In genomic region chr2:230947908-230948365, GRCh38 we compare ENCODE assay signal across 12 cellular contexts. TPM values are rescaled to one million over a fixed set of nuclear protein-coding genes. Genes with fewer than 3 reads are reported as not detected.
DNase-seq lines count a peak whose midpoint lies in the region; ATAC-seq, FAIRE-seq and TF ChIP-seq lines count a peak whose summit lies in the region.
"Had no signal": no experiment of that assay in that cellular context is flagged by ENCODE, and none has a peak within 500 bp of the region (broad histone marks: within the 10 kb centered on the region; RNA-seq: fewer than 3 reads in every experiment).

No MANE protein-coding gene starts in this region.

- no peak overlapping the region for H3K4me2 ChIP-seq in HepG2 (ENCODE audit: low read depth, low read length)
- H3K4me2 ChIP-seq: PC-9 had no signal

- TF ChIP-seq EP300 in HepG2 (IDR thresholded peaks at IDR 0.05; ENCODE audit: low read depth in 2 of 2, low read length in 2 of 2) (no peak), HepG2 (CRISPR knock-in tag; IDR thresholded peaks at IDR 0.05; ENCODE audit: borderline replicate concordance) (no peak)

- no peak overlapping the region for H3K9ac ChIP-seq in HepG2 (ENCODE audit: insufficient read depth, low read depth, low read length)

- FAIRE-seq in HepG2 (lab: Jason Lieb, UNC): no peak
- FAIRE-seq: endothelial cell of umbilical vein had no signal

- POLR2A ChIA-PET in HepG2 (lab: Yijun Ruan, JAX): no interaction called here

- TF ChIP-seq CTCF in right lobe of liver (IDR thresholded peaks at IDR 0.05) (no peak), HepG2 (CRISPR knock-in tag; IDR thresholded peaks at IDR 0.05) (no peak), upper lobe of right lung (IDR thresholded peaks at IDR 0.05) (no peak)

- peak; percentile 28 to 59 (median 52) for ATAC-seq in right lobe of liver
- no peak for ATAC-seq in HepG2
- ATAC-seq in upper lobe of right lung: peak; percentile 71
- ATAC-seq in HG03135 (IDR thresholded peaks at IDR 0.05; ENCODE audit: unreplicated experiment): no peak

- 64% methylated on average over 3 of the region's 10 CpGs for WGBS in right lobe of liver (ENCODE audit: insufficient coverage, low coverage, low lambda C conversion rate, missing lambda C conversion rate)
- WGBS in HepG2 (ENCODE audit: low lambda C conversion rate): 40% methylated on average over 10 of the region's 10 CpGs

- H3K4me3 ChIP-seq in right lobe of liver: no peak overlapping the region
- no peak overlapping the region for H3K4me3 ChIP-seq in HepG2 (replicated peaks in 1 of 3; ENCODE audit: insufficient read depth in 1 of 3, low read depth in 2 of 3, low read length in 3 of 3)
- H3K4me3 ChIP-seq in H7 (ENCODE audit: insufficient read depth, low read depth, low read length): no peak overlapping the region
- H3K4me3 ChIP-seq in upper lobe of right lung: no peak overlapping the region
- H3K4me3 ChIP-seq: PC-9, uterus had no signal

- TF ChIP-seq RAD21 in HepG2 (CRISPR knock-in tag; IDR thresholded peaks at IDR 0.05): no peak

- BruUV-seq in HepG2 (replicated peaks; lab: Mats Ljungman, UMichigan): no TSS peak

- DNase-seq in right lobe of liver (no peak), HepG2 (ENCODE audit: low spot score) (no peak), H7 (peak; percentile 25), Kasumi-1 (lab: John Stamatoyannopoulos, UW) (peak; percentile 36 to 56), upper lobe of right lung (no peak), DMS53 treated with DMSO at 0.1 percent for 48 hours (lab: John Stamatoyannopoulos, UW; ENCODE audit: unreplicated experiment) (no peak)
- no peak for DNase-seq in activated effector memory CD4-positive, alpha-beta T cell treated with anti-CD3 and anti-CD28 coated beads, Interleukin-2, amount 50 U/mL, for 16 hours
- DNase-seq: NCI-H1930, PC-9, uterus had no signal

- no peaks in the 10 kb centered on the region for H3K9me3 ChIP-seq in right lobe of liver
- H3K9me3 ChIP-seq in HepG2 (ENCODE audit: low read length): no peaks in the 10 kb centered on the region
- H3K9me3 ChIP-seq in upper lobe of right lung: no peaks in the 10 kb centered on the region
- H3K9me3 ChIP-seq: uterus had no signal

- intact Hi-C loops in right lobe of liver (cut with DNase I) (no loop called here), HepG2 (cut with micrococcal nuclease; ENCODE audit: unreplicated experiment) (no loop called here), upper lobe of right lung (cut with DNase I) (no loop called here)

- no peaks in the 10 kb centered on the region for H4K20me1 ChIP-seq in HepG2 (ENCODE audit: insufficient read depth, low read length)

- no peaks in the 10 kb centered on the region for H3K27me3 ChIP-seq in right lobe of liver
- H3K27me3 ChIP-seq in HepG2 (ENCODE audit: control insufficient read depth in 1 of 2, insufficient read depth in 2 of 2, low read length in 2 of 2): peaks cover 3 to 27% of the 10 kb centered on the region in 2 experiments; a peak in 4 of 5 replicates
- H3K27me3 ChIP-seq in H7 (ENCODE audit: control insufficient read depth, insufficient read depth, low read length): no peaks in the 10 kb centered on the region
- no peaks in the 10 kb centered on the region for H3K27me3 ChIP-seq in upper lobe of right lung
- H3K27me3 ChIP-seq: uterus had no signal

- TF ChIP-seq POLR2A in right lobe of liver (IDR thresholded peaks at IDR 0.05): no peak
- no peak for TF ChIP-seq POLR2A in HepG2 (IDR thresholded peaks at IDR 0.05; ENCODE audit: insufficient read depth in 1 of 2, low read depth in 2 of 2, low read length in 2 of 2)

- in situ Hi-C loops in HepG2 (cut with HindIII; ENCODE audit: extremely low pct_ligation_motif_present, low pct_unique_long_range_greater_than_20kb): no loop called here

- no peak overlapping the region for H2AFZ ChIP-seq in HepG2 (ENCODE audit: low read length)
- H2AFZ ChIP-seq: PC-9 had no signal

- H3K36me3 ChIP-seq in right lobe of liver: no peaks in the 10 kb centered on the region
- no peaks in the 10 kb centered on the region for H3K36me3 ChIP-seq in HepG2 (replicated peaks in 1 of 2; ENCODE audit: control insufficient read depth in 1 of 2, insufficient read depth in 2 of 2, low read length in 2 of 2)
- H3K36me3 ChIP-seq in H7 (replicated peaks; ENCODE audit: control insufficient read depth, insufficient read depth, low read length): no peaks in the 10 kb centered on the region
- H3K36me3 ChIP-seq in upper lobe of right lung: no peaks in the 10 kb centered on the region
- H3K36me3 ChIP-seq: uterus had no signal

- no peaks in the 10 kb centered on the region for H3K4me1 ChIP-seq in right lobe of liver
- H3K4me1 ChIP-seq in HepG2 (ENCODE audit: insufficient read depth, low read length): no peaks in the 10 kb centered on the region
- no peaks in the 10 kb centered on the region for H3K4me1 ChIP-seq in upper lobe of right lung
- H3K4me1 ChIP-seq: uterus had no signal

- H3K79me2 ChIP-seq in HepG2 (ENCODE audit: insufficient read depth, low read length): no peaks in the 10 kb centered on the region

- H3K27ac ChIP-seq in right lobe of liver (no peak overlapping the region), HepG2 (ENCODE audit: extremely low read length, insufficient read depth, low read length) (no peak overlapping the region), upper lobe of right lung (no peak overlapping the region)
- H3K27ac ChIP-seq: PC-9, uterus had no signal

- CTCF ChIA-PET in HepG2 (lab: Yijun Ruan, JAX; ENCODE audit: low intra/inter-chr PET ratio, low total read pairs): no interaction called here

RNA-seq across cellular contexts. Expression of gene GPR55, which starts 22.9 kb away (rescaled TPM):
- total RNA-seq in right lobe of liver: under 1 TPM in 3 of 6 experiments, not detected in 3; 0.06 to 0.12 (median 0.07) TPM
- not detected in 2 replicates for total RNA-seq in HepG2 (2016; rRNA removed; fragmentation: Illumina TruSeq; extraction: Trizol)
- not detected in 2 replicates for total RNA-seq in HepG2 (2016; cell fraction: cytosol; rRNA removed; fragmentation: Illumina TruSeq; extraction: Trizol; ENCODE audit: low read depth)
- total RNA-seq in HepG2 (2016; cell fraction: insoluble cytoplasmic fraction; rRNA removed; fragmentation: Illumina TruSeq; extraction: Trizol): 0.04 TPM in 1 of 2 replicates, not detected in the other
- not detected in 2 replicates for total RNA-seq in HepG2 (2016; cell fraction: membrane; rRNA removed; fragmentation: Illumina TruSeq; extraction: Trizol)
- not detected in 2 replicates for total RNA-seq in HepG2 (2016; cell fraction: nucleus; rRNA removed; fragmentation: Illumina TruSeq; extraction: Trizol)
- not detected in 2 replicates for polyA plus RNA-seq in HepG2 (2011; rRNA removed)
- 0.04 TPM in 1 of 2 replicates, not detected in the other for polyA plus RNA-seq in HepG2 (2011; cell fraction: cytosol; rRNA removed)
- polyA plus RNA-seq in HepG2 (2011; cell fraction: nucleus; rRNA removed): 0.05 and 0.06 TPM in 2 replicates
- not detected in 2 replicates for polyA plus RNA-seq in HepG2 (2012)
- not detected in 2 replicates for polyA plus RNA-seq in HepG2 (2016; cell fraction: cytosol; fragmentation: Illumina TruSeq; extraction: Trizol; ENCODE audit: low read depth)
- not detected in 2 replicates for polyA plus RNA-seq in HepG2 (2016; cell fraction: insoluble cytoplasmic fraction; fragmentation: Illumina TruSeq; extraction: Trizol; ENCODE audit: low read depth)
- polyA plus RNA-seq in HepG2 (2016; cell fraction: membrane; fragmentation: Illumina TruSeq; extraction: Trizol; ENCODE audit: low read depth): not detected in 2 replicates
- 0.18 TPM in 1 of 2 replicates, not detected in the other for polyA plus RNA-seq in HepG2 (2016; cell fraction: nucleus; fragmentation: Illumina TruSeq; extraction: Trizol; ENCODE audit: insufficient read depth, low read depth)
- polyA minus RNA-seq in HepG2 (2011; rRNA and poly(A)+ RNA removed; ENCODE audit: low replicate concordance): 0.09 and 0.14 TPM in 2 replicates
- polyA minus RNA-seq in HepG2 (2011; cell fraction: cytosol; rRNA and poly(A)+ RNA removed): not detected in 2 replicates
- polyA minus RNA-seq in HepG2 (2011; cell fraction: nucleus; rRNA and poly(A)+ RNA removed): not detected in 2 replicates
- total RNA-seq in H7 (2014; rRNA removed; shearing (Covaris generic)): 0.04 TPM in 1 of 2 replicates, not detected in the other
- total RNA-seq in upper lobe of right lung: 1.2 TPM
- total RNA-seq: endothelial cell of umbilical vein, PC-9, uterus had no signal
- polyA plus RNA-seq: endothelial cell of umbilical vein had no signal

RNA-seq across cellular contexts. Expression of gene SPATA3, which starts 48.0 kb away (rescaled TPM):
- total RNA-seq in right lobe of liver (not detected), HepG2 (2016; rRNA removed; fragmentation: Illumina TruSeq; extraction: Trizol) (not detected in 2 replicates), upper lobe of right lung (not detected)
- not detected in 2 replicates for total RNA-seq in HepG2 (2016; cell fraction: cytosol; rRNA removed; fragmentation: Illumina TruSeq; extraction: Trizol; ENCODE audit: low read depth)
- total RNA-seq in HepG2 (2016; cell fraction: insoluble cytoplasmic fraction; rRNA removed; fragmentation: Illumina TruSeq; extraction: Trizol): not detected in 2 replicates
- total RNA-seq in HepG2 (2016; cell fraction: membrane; rRNA removed; fragmentation: Illumina TruSeq; extraction: Trizol): not detected in 2 replicates
- not detected in 2 replicates for total RNA-seq in HepG2 (2016; cell fraction: nucleus; rRNA removed; fragmentation: Illumina TruSeq; extraction: Trizol)
- polyA plus RNA-seq in HepG2 (2011; rRNA removed): not detected in 2 replicates
- not detected in 2 replicates for polyA plus RNA-seq in HepG2 (2011; cell fraction: cytosol; rRNA removed)
- not detected in 2 replicates for polyA plus RNA-seq in HepG2 (2011; cell fraction: nucleus; rRNA removed)
- not detected in 2 replicates for polyA plus RNA-seq in HepG2 (2012)
- not detected in 2 replicates for polyA plus RNA-seq in HepG2 (2016; cell fraction: cytosol; fragmentation: Illumina TruSeq; extraction: Trizol; ENCODE audit: low read depth)
- polyA plus RNA-seq in HepG2 (2016; cell fraction: insoluble cytoplasmic fraction; fragmentation: Illumina TruSeq; extraction: Trizol; ENCODE audit: low read depth): not detected in 2 replicates
- polyA plus RNA-seq in HepG2 (2016; cell fraction: membrane; fragmentation: Illumina TruSeq; extraction: Trizol; ENCODE audit: low read depth): not detected in 2 replicates
- polyA plus RNA-seq in HepG2 (2016; cell fraction: nucleus; fragmentation: Illumina TruSeq; extraction: Trizol; ENCODE audit: insufficient read depth, low read depth): not detected in 2 replicates
- polyA minus RNA-seq in HepG2 (2011; rRNA and poly(A)+ RNA removed; ENCODE audit: low replicate concordance): not detected in 2 replicates
- not detected in 2 replicates for polyA minus RNA-seq in HepG2 (2011; cell fraction: cytosol; rRNA and poly(A)+ RNA removed)
- polyA minus RNA-seq in HepG2 (2011; cell fraction: nucleus; rRNA and poly(A)+ RNA removed): not detected in 2 replicates
- not detected in 2 replicates for total RNA-seq in H7 (2014; rRNA removed; shearing (Covaris generic))
- total RNA-seq: endothelial cell of umbilical vein, PC-9, uterus had no signal
- polyA plus RNA-seq: endothelial cell of umbilical vein had no signal

Comparison
In these comparisons a context has a peak if more than half of its experiments do, and no peak if none do; other contexts are left out.
1. ATAC-seq: peak in right lobe of liver (4 of 4) and upper lobe of right lung (single experiment); none in HepG2 (single experiment) and HG03135 (single experiment).
2. DNase-seq: peak in H7 (single experiment) and Kasumi-1 (2 of 2); none in right lobe of liver (0 of 3), HepG2 (single experiment), upper lobe of right lung (single experiment), DMS53 treated with DMSO at 0.1 percent for 48 hours (single experiment) and activated effector memory CD4-positive, alpha-beta T cell treated with anti-CD3 and anti-CD28 coated beads, Interleukin-2, amount 50 U/mL, for 16 hours (single experiment).